Comparison of ENCODE assay signal across 8 cellular contexts in the genomic region with DNA sequence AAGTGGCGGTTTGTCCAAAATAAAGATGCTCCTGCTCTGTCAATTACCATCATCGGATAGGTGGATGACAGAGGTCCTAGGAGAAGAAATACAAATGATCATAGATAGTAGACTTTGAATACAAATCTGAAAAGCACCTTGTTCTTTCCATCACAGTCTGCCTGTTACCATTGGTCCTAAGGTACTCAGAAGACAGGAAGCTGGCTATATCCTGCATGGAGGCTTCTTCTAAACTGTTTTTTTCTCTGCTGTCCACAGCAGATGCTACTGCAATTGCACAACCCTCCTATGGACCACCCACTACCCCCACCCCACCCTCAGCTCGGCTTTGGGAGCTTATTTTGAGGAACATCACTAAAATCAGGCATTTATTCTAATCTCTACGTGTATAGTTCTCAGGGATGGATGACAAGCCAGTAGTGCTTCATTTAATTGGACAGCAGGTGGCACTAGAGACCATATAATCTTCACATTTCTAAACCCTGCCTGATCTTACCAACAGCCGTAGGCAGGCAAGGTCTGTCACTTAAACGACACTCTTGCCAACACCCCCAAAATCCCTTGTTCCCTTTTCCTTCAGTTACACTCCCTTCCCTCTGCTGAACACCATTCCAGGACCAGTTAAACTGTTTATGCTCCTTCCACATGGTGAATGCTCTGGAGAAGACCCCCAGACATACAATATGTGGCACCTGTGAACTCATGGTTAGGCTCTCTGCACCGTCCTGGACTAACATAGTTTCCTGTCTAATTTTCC. TPM values are rescaled to one million over a fixed set of nuclear protein-coding genes. Genes with fewer than 3 reads are reported as not detected.
DNase-seq lines count a peak whose midpoint lies in the region; ATAC-seq and TF ChIP-seq lines count a peak whose summit lies in the region.

No MANE protein-coding gene starts in this region.

- no peaks in the 10 kb centered on the region for H4K20me1 ChIP-seq in DOHH2 (ENCODE audit: control insufficient read depth, insufficient read depth, low read depth, low read length)

- H3K4me2 ChIP-seq in DOHH2 (ENCODE audit: low read length): no peak overlapping the region

- ATAC-seq in GM19468 (IDR thresholded peaks at IDR 0.05; ENCODE audit: extremely low read depth, unreplicated experiment) (peak; percentile 85), HG03460 (IDR thresholded peaks at IDR 0.05; ENCODE audit: unreplicated experiment) (peak; percentile 97)

- H3K9me3 Mint-ChIP-seq in activated CD4-positive, alpha-beta T cell treated with anti-CD3 and anti-CD28 coated beads, Interleukin-2, amount 10 ng/mL, durations not matched to agents 7 days and 5 days: no peaks in the 10 kb centered on the region
- no peaks in the 10 kb centered on the region for H3K9me3 Mint-ChIP-seq in endodermal cell

- 48 to 79% methylated on average over 4 to 7 of the region's 7 CpGs for WGBS in endodermal cell (ENCODE audit: insufficient coverage in 1 of 2, insufficient read length in 1 of 2), 2 experiments

- intact Hi-C loops in uterus (cut with DNase I; ENCODE audit: low total_unique reads): loop anchor here (5.0 kb wide), 1 partner anchor 63 kb away; no protein-coding TSS in a partner anchor

- no peak overlapping the region for H3K4me3 Mint-ChIP-seq in activated CD4-positive, alpha-beta T cell treated with anti-CD3 and anti-CD28 coated beads, Interleukin-2, amount 10 ng/mL, durations not matched to agents 7 days and 5 days
- H3K4me3 Mint-ChIP-seq in endodermal cell: no peak overlapping the region

- H3K4me1 Mint-ChIP-seq in activated CD4-positive, alpha-beta T cell treated with anti-CD3 and anti-CD28 coated beads, Interleukin-2, amount 10 ng/mL, durations not matched to agents 7 days and 5 days: peaks cover 7% of the 10 kb centered on the region
- no peaks in the 10 kb centered on the region for H3K4me1 Mint-ChIP-seq in endodermal cell

- peak in 1 of 2 donors; percentile 12 for TF ChIP-seq POLR2A in uterus (IDR thresholded peaks at IDR 0.05)

- no peaks in the 10 kb centered on the region for H3F3A ChIP-seq in DOHH2 (ENCODE audit: control insufficient read depth, insufficient read depth)

- peak; percentile 79 for TF ChIP-seq CTCF in DOHH2 (IDR thresholded peaks at IDR 0.05; ENCODE audit: low read depth, low read length, poor library complexity, severe bottlenecking)
- TF ChIP-seq CTCF in endodermal cell (conservative IDR thresholded peaks at IDR 0.05): peak; percentile 86
- peak; percentile 80 to 94 (median 87) for TF ChIP-seq CTCF in uterus (IDR thresholded peaks at IDR 0.05)

- CTCF ChIA-PET in activated CD4-positive, alpha-beta T cell treated with anti-CD3 and anti-CD28 coated beads, Interleukin-2, amount 10 ng/mL, durations not matched to agents 7 days and 5 days (lab: Charles Lee): interaction anchor here (0.6 to 2.0 kb wide), 5 partner anchors 32 to 1070 kb away, joined by 3 to 21 read pairs (median 3); no protein-coding TSS in a partner anchor

- H3K4me3 ChIP-seq in DOHH2 (ENCODE audit: low read length) (no peak overlapping the region), endodermal cell (ENCODE audit: low read length) (no peak overlapping the region), uterus (no peak overlapping the region)

- H3K4me1 ChIP-seq in DOHH2 (ENCODE audit: control insufficient read depth, low read length) (0 out of 2 replicates have a peak, but pooled peaks cover 3% of the 10 kb centered on the region), endodermal cell (ENCODE audit: control insufficient read depth, insufficient read depth, low read length) (no peaks in the 10 kb centered on the region), uterus (no peaks in the 10 kb centered on the region)

- no peaks in the 10 kb centered on the region for H3K9me3 ChIP-seq in DOHH2 (ENCODE audit: control insufficient read depth, insufficient read depth, low read length)
- no peaks in the 10 kb centered on the region for H3K9me3 ChIP-seq in endodermal cell (ENCODE audit: control insufficient read depth, low read length)
- no peaks in the 10 kb centered on the region for H3K9me3 ChIP-seq in uterus

- H3K36me3 Mint-ChIP-seq in activated CD4-positive, alpha-beta T cell treated with anti-CD3 and anti-CD28 coated beads, Interleukin-2, amount 10 ng/mL, durations not matched to agents 7 days and 5 days (ENCODE audit: low read depth): no peaks in the 10 kb centered on the region
- H3K36me3 Mint-ChIP-seq in endodermal cell (ENCODE audit: low read depth): no peaks in the 10 kb centered on the region

- H3K27ac ChIP-seq in DOHH2 (ENCODE audit: low read depth, low read length) (no peak overlapping the region), endodermal cell (ENCODE audit: low read depth, low read length) (no peak overlapping the region), uterus (peak overlapping the region in 1 of 2 donors; percentile 45)

- H3K79me2 ChIP-seq in DOHH2 (ENCODE audit: control insufficient read depth, low read length): no peaks in the 10 kb centered on the region

- no peaks in the 10 kb centered on the region for H3K9me2 ChIP-seq in DOHH2 (replicated peaks; ENCODE audit: control insufficient read depth, low read length)

- POLR2A ChIA-PET in activated CD4-positive, alpha-beta T cell treated with anti-CD3 and anti-CD28 coated beads, Interleukin-2, amount 10 ng/mL, durations not matched to agents 7 days and 5 days (lab: Charles Lee): no interaction called here

- no peak overlapping the region for H3K9ac ChIP-seq in endodermal cell (ENCODE audit: extremely low read depth, low read length, poor library complexity, severe bottlenecking)

- H3K27ac Mint-ChIP-seq in activated CD4-positive, alpha-beta T cell treated with anti-CD3 and anti-CD28 coated beads, Interleukin-2, amount 10 ng/mL, durations not matched to agents 7 days and 5 days: peak overlapping the region; percentile 41
- H3K27ac Mint-ChIP-seq in endodermal cell: no peak overlapping the region

- H3K27me3 ChIP-seq in DOHH2 (ENCODE audit: control insufficient read depth, low read length) (no peaks in the 10 kb centered on the region), endodermal cell (ENCODE audit: control insufficient read depth, insufficient read depth, low read length, poor library complexity, severe bottlenecking) (peaks cover 20% of the 10 kb centered on the region), uterus (no peaks in the 10 kb centered on the region)

- peaks cover 9% of the 10 kb centered on the region for H3K27me3 Mint-ChIP-seq in activated CD4-positive, alpha-beta T cell treated with anti-CD3 and anti-CD28 coated beads, Interleukin-2, amount 10 ng/mL, durations not matched to agents 7 days and 5 days
- peaks cover 31% of the 10 kb centered on the region for H3K27me3 Mint-ChIP-seq in endodermal cell (ENCODE audit: insufficient read depth)

- peak; percentile 11 to 70 for DNase-seq in NCI-H524 (lab: John Stamatoyannopoulos, UW)
- DNase-seq in activated CD4-positive, alpha-beta T cell treated with anti-CD3 and anti-CD28 coated beads, Interleukin-2, amount 10 ng/mL, durations not matched to agents 7 days and 5 days: peak; percentile 67
- DNase-seq in endodermal cell: peak; percentile 62
- peak; percentile 87 for DNase-seq in midbrain (lab: John Stamatoyannopoulos, UW)
- peak; percentile 19 to 51 for DNase-seq in uterus

- no peaks in the 10 kb centered on the region for H3K36me3 ChIP-seq in DOHH2 (ENCODE audit: control insufficient read depth, low read length)
- H3K36me3 ChIP-seq in endodermal cell (ENCODE audit: control insufficient read depth, insufficient read depth, low read length): no peaks in the 10 kb centered on the region
- no peaks in the 10 kb centered on the region for H3K36me3 ChIP-seq in uterus

RNA-seq across cellular contexts. Expression of a gene that starts 6.6 kb away (rescaled TPM):
- 10 to 100 TPM; 18.6 to 19.8 TPM for total RNA-seq in activated CD4-positive, alpha-beta T cell treated with anti-CD3 and anti-CD28 coated beads, Interleukin-2, amount 10 ng/mL, durations not matched to agents 7 days and 5 days
- total RNA-seq in endodermal cell: 10 to 100 TPM; 45.3 to 53.2 TPM
- 38.1 TPM for polyA plus RNA-seq in endodermal cell (2013, experiment 1 of 2)
- polyA plus RNA-seq in endodermal cell (2013, experiment 2 of 2): 39.5 TPM
- total RNA-seq in uterus: 10 to 100 TPM; 15.9 to 43.5 (median 35.4) TPM

RNA-seq across cellular contexts. Expression of a gene that starts 41.0 kb away (rescaled TPM):
- not detected for total RNA-seq in activated CD4-positive, alpha-beta T cell treated with anti-CD3 and anti-CD28 coated beads, Interleukin-2, amount 10 ng/mL, durations not matched to agents 7 days and 5 days
- total RNA-seq in endodermal cell: not detected
- polyA plus RNA-seq in endodermal cell (2013, experiment 1 of 2): not detected
- polyA plus RNA-seq in endodermal cell (2013, experiment 2 of 2): not detected
- total RNA-seq in uterus: not detected

RNA-seq across cellular contexts. Expression of a gene that starts 44.3 kb away (rescaled TPM):
- 1 to 10 TPM; 1.2 to 2.4 TPM for total RNA-seq in activated CD4-positive, alpha-beta T cell treated with anti-CD3 and anti-CD28 coated beads, Interleukin-2, amount 10 ng/mL, durations not matched to agents 7 days and 5 days
- 1 to 10 TPM in 1 of 2 donors, under 1 TPM in 1; 0.24 to 1.0 TPM for total RNA-seq in endodermal cell
- 0.57 TPM for polyA plus RNA-seq in endodermal cell (2013, experiment 1 of 2)
- 0.83 TPM for polyA plus RNA-seq in endodermal cell (2013, experiment 2 of 2)
- total RNA-seq in uterus: 10 to 100 TPM in 3 of 4 donors, 1 to 10 TPM in 1; 4.6 to 15.3 (median 14.2) TPM

RNA-seq across cellular contexts. Expression of a gene that starts 52.5 kb away (rescaled TPM):
- total RNA-seq in activated CD4-positive, alpha-beta T cell treated with anti-CD3 and anti-CD28 coated beads, Interleukin-2, amount 10 ng/mL, durations not matched to agents 7 days and 5 days: under 1 TPM; 0.20 to 0.35 TPM
- total RNA-seq in endodermal cell (not detected), uterus (1 to 10 TPM in 2 of 4 donors, not detected in 2; 1.3 to 1.7 TPM)
- polyA plus RNA-seq in endodermal cell (2013, experiment 1 of 2): 0.50 TPM
- not detected for polyA plus RNA-seq in endodermal cell (2013, experiment 2 of 2)

RNA-seq across cellular contexts. Expression of a gene that starts 55.8 kb away (rescaled TPM):
- under 1 TPM in 1 of 2 experiments, not detected in 1; 0.17 TPM for total RNA-seq in activated CD4-positive, alpha-beta T cell treated with anti-CD3 and anti-CD28 coated beads, Interleukin-2, amount 10 ng/mL, durations not matched to agents 7 days and 5 days
- under 1 TPM in 1 of 2 donors, not detected in 1; 1.00 TPM for total RNA-seq in endodermal cell
- not detected for polyA plus RNA-seq in endodermal cell (2013, experiment 1 of 2)
- polyA plus RNA-seq in endodermal cell (2013, experiment 2 of 2): 0.29 TPM
- total RNA-seq in uterus: 1 to 10 TPM; 1.2 to 6.8 (median 3.9) TPM

Comparison
In these comparisons a context has a peak if more than half of its experiments do, and no peak if none do; other contexts are left out.
1. DNase-seq: peak in every context shown above with its lines; median percentile 87 in midbrain; 67 in activated CD4-positive, alpha-beta T cell treated with anti-CD3 and anti-CD28 coated beads, Interleukin-2, amount 10 ng/mL, durations not matched to agents 7 days and 5 days; 62 in endodermal cell; 40 in NCI-H524; 35 in uterus.